Comparison of ENCODE assay signal across 1 cellular context in genomic region chr19:50909240-50910070, GRCh38.
A peak's percentile ranks its signal among the peaks of the same experiment; 100 is the strongest.
TF ChIP-seq lines count a peak whose summit lies in the region.

No MANE protein-coding gene starts in this region.

TF ChIP-seq in K562, 482 proteins besides CTCF, POLR2A, EP300 and RAD21:
- TF ChIP-seq HLTF (IDR thresholded peaks at IDR 0.05) (no peak), SP2 (IDR thresholded peaks at IDR 0.05; ENCODE audit: extremely low read depth, low read depth, low read length, poor library complexity, severe bottlenecking) (no peak), TCF7L2 (IDR thresholded peaks at IDR 0.05; ENCODE audit: low read depth, low read length) (no peak), ZBTB7A (IDR thresholded peaks at IDR 0.05; ENCODE audit: borderline replicate concordance, control insufficient read depth, low read depth, low read length) (0 out of 2 replicates have a peak, but pooled peaks have one; percentile 18), E2F8 (IDR thresholded peaks at IDR 0.05; ENCODE audit: low read depth, partially characterized antibody) (no peak), SP1 (CRISPR knock-in tag; IDR thresholded peaks at IDR 0.05) (peak; percentile 72), LCOR (CRISPR knock-in tag; IDR thresholded peaks at IDR 0.05) (0 out of 2 replicates have a peak, but pooled peaks have one; percentile 44), HDGF (IDR thresholded peaks at IDR 0.05) (peak; percentile 77; the same call in 1 of the 2 replicates), NRF1 (conservative IDR thresholded peaks at IDR 0.05 in 1 of 2, IDR thresholded peaks at IDR 0.05 in 1 of 2) (peak; percentile 46 to 56; a peak in 3 of 4 replicates), XRCC4 (IDR thresholded peaks at IDR 0.05; ENCODE audit: extremely low read depth, insufficient read depth, insufficient read length) (no peak), CXXC5 (CRISPR knock-in tag; IDR thresholded peaks at IDR 0.05) (0 out of 2 replicates have a peak, but pooled peaks have one; percentile 16)
- TF ChIP-seq, protein P1, sequence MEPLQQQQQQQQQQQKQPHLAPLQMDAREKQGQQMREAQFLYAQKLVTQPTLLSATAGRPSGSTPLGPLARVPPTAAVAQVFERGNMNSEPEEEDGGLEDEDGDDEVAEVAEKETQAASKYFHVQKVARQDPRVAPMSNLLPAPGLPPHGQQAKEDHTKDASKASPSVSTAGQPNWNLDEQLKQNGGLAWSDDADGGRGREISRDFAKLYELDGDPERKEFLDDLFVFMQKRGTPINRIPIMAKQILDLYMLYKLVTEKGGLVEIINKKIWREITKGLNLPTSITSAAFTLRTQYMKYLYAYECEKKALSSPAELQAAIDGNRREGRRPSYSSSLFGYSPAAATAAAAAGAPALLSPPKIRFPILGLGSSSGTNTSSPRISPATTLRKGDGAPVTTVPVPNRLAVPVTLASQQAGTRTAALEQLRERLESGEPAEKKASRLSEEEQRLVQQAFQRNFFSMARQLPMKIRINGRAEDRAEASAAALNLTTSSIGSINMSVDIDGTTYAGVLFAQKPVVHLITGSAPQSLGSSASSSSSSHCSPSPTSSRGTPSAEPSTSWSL (CRISPR knock-in tag; IDR thresholded peaks at IDR 0.05; ENCODE audit: borderline replicate concordance), result no peak
- TF ChIP-seq, protein P2, sequence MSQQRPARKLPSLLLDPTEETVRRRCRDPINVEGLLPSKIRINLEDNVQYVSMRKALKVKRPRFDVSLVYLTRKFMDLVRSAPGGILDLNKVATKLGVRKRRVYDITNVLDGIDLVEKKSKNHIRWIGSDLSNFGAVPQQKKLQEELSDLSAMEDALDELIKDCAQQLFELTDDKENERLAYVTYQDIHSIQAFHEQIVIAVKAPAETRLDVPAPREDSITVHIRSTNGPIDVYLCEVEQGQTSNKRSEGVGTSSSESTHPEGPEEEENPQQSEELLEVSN (IDR thresholded peaks at IDR 0.05; ENCODE audit: borderline replicate concordance in 1 of 2, extremely low read depth in 1 of 2, insufficient read depth in 1 of 2, insufficient read length in 1 of 2, low read depth in 1 of 2, low read length in 1 of 2, poor library complexity in 1 of 2, severe bottlenecking in 1 of 2), result no peak
